18 cellular contexts compared by ENCODE assay signal in the genomic region with DNA sequence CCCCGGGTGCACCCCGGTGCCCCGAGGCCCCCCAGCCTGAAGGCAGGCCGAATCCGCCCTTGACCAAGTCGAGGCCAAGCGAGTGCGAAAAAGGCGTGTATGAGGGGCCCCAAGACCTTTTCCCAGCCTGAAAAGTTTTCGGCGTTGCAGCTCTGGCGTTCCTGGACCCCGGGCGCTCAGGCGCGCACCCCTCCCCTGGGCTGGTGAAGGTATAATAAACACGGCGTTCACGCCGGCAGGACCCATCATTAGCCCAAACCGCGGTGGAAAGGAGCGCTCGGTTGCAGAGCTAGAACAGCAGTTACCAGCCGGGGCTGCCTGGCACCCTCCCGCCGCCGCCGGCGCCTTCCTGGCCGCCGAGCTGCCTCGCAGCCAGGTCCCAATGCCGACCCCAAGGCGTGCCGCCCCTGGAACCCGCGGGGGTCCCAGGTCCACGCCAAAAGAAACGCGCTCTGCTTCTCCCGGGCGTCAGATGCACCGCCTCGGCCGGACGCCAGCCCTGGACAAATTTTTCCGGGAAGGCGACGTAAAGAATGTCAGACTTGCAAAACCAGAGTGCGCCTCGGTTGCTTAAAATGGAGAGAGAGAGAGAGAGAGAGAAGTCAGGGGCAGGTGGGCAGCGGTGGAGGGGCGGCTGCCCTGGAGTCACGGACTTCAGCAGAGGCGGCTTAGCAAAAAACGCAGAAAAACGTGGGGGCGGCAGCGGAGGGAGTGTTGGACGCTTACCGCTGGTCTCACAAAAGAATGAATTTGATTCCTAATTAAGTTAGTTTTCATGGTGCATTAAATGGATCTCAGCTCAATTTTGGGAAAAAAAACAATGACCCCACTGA. TPM values are rescaled to one million over a fixed set of nuclear protein-coding genes. Genes with fewer than 3 reads are reported as not detected.
DNase-seq lines count a peak whose midpoint lies in the region; ATAC-seq, FAIRE-seq and TF ChIP-seq lines count a peak whose summit lies in the region.
"Had no signal": no experiment of that assay in that cellular context is flagged by ENCODE, and none has a peak within 500 bp of the region (broad histone marks: within the 10 kb centered on the region; RNA-seq: fewer than 3 reads in every experiment).

No MANE protein-coding gene starts in this region.

- TF ChIP-seq POLR2A in spleen (IDR thresholded peaks at IDR 0.05) = no peak
- TF ChIP-seq POLR2A in adrenal gland (IDR thresholded peaks at IDR 0.05) = no peak

- H2BK20ac ChIP-seq in H9 (ENCODE audit: low read depth, low read length, poor library complexity, severe bottlenecking) = no peak overlapping the region

- H3K9me3 ChIP-seq in astrocyte (ENCODE audit: insufficient read depth, low read depth, low read length) (peaks cover 4% of the 10 kb centered on the region), left lung (no peaks in the 10 kb centered on the region), spleen (no peaks in the 10 kb centered on the region), H9 (ENCODE audit: control insufficient read depth, low read depth, low read length) (no peaks in the 10 kb centered on the region), adrenal gland (replicated peaks in 1 of 3) (no peaks in the 10 kb centered on the region)
- H3K9me3 ChIP-seq: psoas muscle had no signal

- H3K4me1 ChIP-seq in astrocyte (ENCODE audit: insufficient read depth, low read length) (no peaks in the 10 kb centered on the region), left lung (no peaks in the 10 kb centered on the region), spleen (peaks cover 0 to 28% (median 2%) of the 10 kb centered on the region in 6 donors), H9 (ENCODE audit: insufficient read depth, low read length) (peaks cover 3% of the 10 kb centered on the region; the same call in 1 of the 2 replicates), adrenal gland (replicated peaks in 1 of 2) (no peaks in the 10 kb centered on the region)
- H3K4me1 ChIP-seq: psoas muscle had no signal

- no peak overlapping the region for H2BK15ac ChIP-seq in H9 (ENCODE audit: low read depth, low read length)

- no peak overlapping the region for H2BK12ac ChIP-seq in H9 (ENCODE audit: insufficient read length, low read depth, low read length)

- peaks cover 22% of the 10 kb centered on the region for H3K9me3 Mint-ChIP-seq in astrocyte (ENCODE audit: unreplicated experiment)
- H3K9me3 Mint-ChIP-seq in H9 = peaks cover 0 to 17% of the 10 kb centered on the region in 2 experiments; a peak in 2 of 5 replicates
- H3K9me3 Mint-ChIP-seq: HFFc6, mesothelial cell of epicardium had no signal

- H3K4me2 ChIP-seq in astrocyte (ENCODE audit: low read length) (no peak overlapping the region), H9 (ENCODE audit: insufficient read depth, insufficient read length, low read length) (no peak overlapping the region)

- H3K23ac ChIP-seq in H9 (ENCODE audit: insufficient read length, low read depth, low read length) = no peak overlapping the region

- H3K27ac Mint-ChIP-seq in astrocyte (ENCODE audit: unreplicated experiment) (peak overlapping the region; percentile 77), H9 (no peak overlapping the region)
- H3K27ac Mint-ChIP-seq: HFFc6, mesothelial cell of epicardium had no signal

- peaks cover 100% of the 10 kb centered on the region for H3K27me3 ChIP-seq in H7 (ENCODE audit: control insufficient read depth, insufficient read depth, low read length)
- H3K27me3 ChIP-seq in astrocyte (ENCODE audit: insufficient read depth, low read length) = peaks cover 88% of the 10 kb centered on the region
- peaks cover 84 to 100% of the 10 kb centered on the region in 2 donors for H3K27me3 ChIP-seq in left lung
- peaks cover 11 to 100% (median 99%) of the 10 kb centered on the region in 7 donors for H3K27me3 ChIP-seq in spleen (replicated peaks in 1 of 7)
- H3K27me3 ChIP-seq in H9 (ENCODE audit: insufficient read depth, low read length) = peaks cover 99% of the 10 kb centered on the region
- peaks cover 93% of the 10 kb centered on the region for H3K27me3 ChIP-seq in adrenal gland

- H3K4me3 ChIP-seq in H7 (ENCODE audit: insufficient read depth, low read depth, low read length) (no peak overlapping the region), astrocyte (ENCODE audit: insufficient read depth, low read depth, low read length) (no peak overlapping the region), left lung (peak overlapping the region; percentile 2 to 33), spleen (no peak overlapping the region), adrenal gland (no peak overlapping the region)
- H3K4me3 ChIP-seq: psoas muscle had no signal

- no peaks in the 10 kb centered on the region for H3K23me2 ChIP-seq in H9 (ENCODE audit: insufficient read length, low read depth, low read length, poor library complexity, severe bottlenecking)

- no peak overlapping the region for H4K91ac ChIP-seq in H9 (ENCODE audit: insufficient read length, low read depth, low read length)

- H3K9ac ChIP-seq in astrocyte (ENCODE audit: low read length) (no peak overlapping the region), H9 (ENCODE audit: extremely low read depth, insufficient read length, low read length) (no peak overlapping the region)

- no peak overlapping the region for H4K5ac ChIP-seq in H9 (ENCODE audit: insufficient read length, low read depth, low read length)

- 4 to 8% (median 6%) methylated on average over 38 to 62 of the region's 62 CpGs for WGBS in spleen, 5 donors
- no CpG with 5 or more reads among the region's 62 CpGs for WGBS in H9 (ENCODE audit: extremely low coverage, insufficient read length, low lambda C conversion rate)
- 3 to 8% (median 5%) methylated on average over 21 to 62 of the region's 62 CpGs for WGBS in adrenal gland, 4 donors

- no peak overlapping the region for H3T11ph ChIP-seq in H9 (ENCODE audit: low read length)

- no peak overlapping the region for H3K56ac ChIP-seq in H9 (ENCODE audit: insufficient read length, low read depth, low read length)

- peaks cover 4% of the 10 kb centered on the region for H3K4me1 Mint-ChIP-seq in astrocyte (ENCODE audit: low read depth, unreplicated experiment)
- peaks cover 19 to 58% of the 10 kb centered on the region in 2 experiments for H3K4me1 Mint-ChIP-seq in H9

- H2AFZ ChIP-seq in astrocyte (ENCODE audit: low read depth, low read length) (no peak overlapping the region), H9 (ENCODE audit: low read length) (no peak overlapping the region)

- intact Hi-C loops in left lung (cut with DNase I) (no loop called here), spleen (cut with DNase I; ENCODE audit: low total_unique reads) (no loop called here), adrenal gland (cut with DNase I) (no loop called here)

- H3K4me3 Mint-ChIP-seq in astrocyte (ENCODE audit: unreplicated experiment) (no peak overlapping the region), H9 (peak overlapping the region in 1 of 2 experiments; percentile 47; a peak in 2 of 5 replicates)
- H3K4me3 Mint-ChIP-seq: HFFc6, mesothelial cell of epicardium had no signal

- H3K36me3 Mint-ChIP-seq in astrocyte (ENCODE audit: low read depth, unreplicated experiment) (no peaks in the 10 kb centered on the region), H9 (ENCODE audit: insufficient read depth in 1 of 3, low read depth in 3 of 3) (no peaks in the 10 kb centered on the region; a peak in 1 of 7 replicates)
- H3K36me3 Mint-ChIP-seq: mesothelial cell of epicardium had no signal

- peak; percentile 76 for DNase-seq in H7
- DNase-seq in astrocyte (ENCODE audit: low read depth) = no peak
- DNase-seq in left lung = no peak
- peak; percentile 52 for DNase-seq in spleen
- no peak for DNase-seq in H9
- DNase-seq in kidney tubule cell (ENCODE audit: low spot score) = no peak
- no peak for DNase-seq in adrenal gland
- DNase-seq: activated CD8-positive, alpha-beta memory T cell treated with anti-CD3 and anti-CD28 coated beads, Interleukin-2, amount 50 U/mL, for 48 hours; amniotic stem cell; effector CD4-positive, alpha-beta T cell; HFFc6; NCI-H1417; NCI-H510A; stimulated activated CD4-positive, alpha-beta T cell treated with anti-CD3 and anti-CD28 coated beads, Interleukin-4, amount 100 ng/mL, for 4 hours; stimulated activated naive CD8-positive, alpha-beta T cell treated with anti-CD3 and anti-CD28 coated beads, Interleukin-15, Interleukin-2, amounts not matched to agents 100 U/mL and 50 U/mL, for 24 hours had no signal

- peaks cover 82% of the 10 kb centered on the region for H3K27me3 Mint-ChIP-seq in astrocyte (ENCODE audit: low read depth, unreplicated experiment)
- peaks cover 99% of the 10 kb centered on the region for H3K27me3 Mint-ChIP-seq in H9 (ENCODE audit: low read depth)

- no peak overlapping the region for H3K14ac ChIP-seq in H9 (ENCODE audit: insufficient read depth, low read length)

- H3K36me3 ChIP-seq in H7 (replicated peaks; ENCODE audit: control insufficient read depth, insufficient read depth, low read length) (no peaks in the 10 kb centered on the region), astrocyte (ENCODE audit: insufficient read depth, low read length) (no peaks in the 10 kb centered on the region), left lung (no peaks in the 10 kb centered on the region), spleen (no peaks in the 10 kb centered on the region), adrenal gland (replicated peaks in 1 of 2) (no peaks in the 10 kb centered on the region)

- no peaks in the 10 kb centered on the region for H3K79me1 ChIP-seq in H9 (ENCODE audit: insufficient read depth, low read depth, low read length, poor library complexity, severe bottlenecking)

- TF ChIP-seq CTCF in astrocyte (IDR thresholded peaks at IDR 0.05; ENCODE audit: insufficient read depth, low read depth, low read length) = no peak
- TF ChIP-seq CTCF in left lung (IDR thresholded peaks at IDR 0.05) = no peak
- no peak for TF ChIP-seq CTCF in spleen (IDR thresholded peaks at IDR 0.05 in 8 of 11, conservative IDR thresholded peaks at IDR 0.05 in 3 of 11)
- no peak for TF ChIP-seq CTCF in H9 (conservative IDR thresholded peaks at IDR 0.05)
- no peak for TF ChIP-seq CTCF in adrenal gland (IDR thresholded peaks at IDR 0.05)

- FAIRE-seq in astrocyte (lab: Jason Lieb, UNC) = no peak
- FAIRE-seq: G401.6 had no signal

- H4K20me1 ChIP-seq in astrocyte (ENCODE audit: insufficient read depth, low read length) (peaks cover 18% of the 10 kb centered on the region), H9 (ENCODE audit: control insufficient read depth, insufficient read depth, insufficient read length) (no peaks in the 10 kb centered on the region)

- H2BK120ac ChIP-seq in H9 (ENCODE audit: low read depth, low read length, poor library complexity, severe bottlenecking) = no peak overlapping the region

- no peak overlapping the region for H2BK5ac ChIP-seq in H9 (ENCODE audit: insufficient read length, low read length)

- no peak overlapping the region for H3K18ac ChIP-seq in H9 (ENCODE audit: insufficient read length, low read depth, low read length)

- no peak overlapping the region for H3K4ac ChIP-seq in H9 (ENCODE audit: low read depth, low read length)

- no peak overlapping the region for H4K8ac ChIP-seq in H9 (replicated peaks; ENCODE audit: insufficient read length, low read depth, low read length)

- no peak overlapping the region for H3K27ac ChIP-seq in astrocyte (ENCODE audit: low read depth, low read length)
- H3K27ac ChIP-seq in left lung = peak overlapping the region; percentile 70 to 72
- no peak overlapping the region for H3K27ac ChIP-seq in spleen
- no peak overlapping the region for H3K27ac ChIP-seq in H9 (ENCODE audit: insufficient read length, low read depth, low read length)
- H3K27ac ChIP-seq in adrenal gland = no peak overlapping the region
- H3K27ac ChIP-seq: psoas muscle had no signal

- no peak for ATAC-seq in left lung
- ATAC-seq: psoas muscle; stimulated activated naive CD8-positive, alpha-beta T cell treated with anti-CD3 and anti-CD28 coated beads, Interleukin-15, Interleukin-2, amounts not matched to agents 100 U/mL and 50 U/mL, for 24 hours had no signal

- H3K79me2 ChIP-seq in astrocyte (ENCODE audit: insufficient read depth, low read length) (no peaks in the 10 kb centered on the region), H9 (ENCODE audit: insufficient read depth, low read length) (no peaks in the 10 kb centered on the region)

- H2AK5ac ChIP-seq in H9 (ENCODE audit: insufficient read length, low read length) = no peak overlapping the region

RNA-seq across cellular contexts. Expression of a gene that starts 11.4 kb away (rescaled TPM):
- total RNA-seq in H7 (2014; rRNA removed; shearing (Covaris generic)) = not detected in 2 replicates
- 0.07 TPM in 1 of 2 replicates, not detected in the other for total RNA-seq in astrocyte
- 10 to 100 TPM; 21.7 to 30.3 TPM for total RNA-seq in left lung
- total RNA-seq in spleen = 1 to 10 TPM in 1 of 7 donors, under 1 TPM in 6; 0.34 to 2.2 (median 0.70) TPM
- polyA plus RNA-seq in spleen = under 1 TPM; 0.33 to 0.86 (median 0.64) TPM
- not detected in 2 replicates for total RNA-seq in H9 (2021)
- under 1 TPM in 6 of 8 donors, not detected in 2; 0.07 to 0.57 (median 0.26) TPM for total RNA-seq in adrenal gland
- polyA plus RNA-seq in adrenal gland = under 1 TPM; 0.07 to 0.64 (median 0.51) TPM

RNA-seq across cellular contexts. Expression of a gene that starts 56.2 kb away (rescaled TPM):
- 15.3 and 19.5 TPM in 2 replicates for total RNA-seq in H7 (2014; rRNA removed; shearing (Covaris generic))
- total RNA-seq in astrocyte (15.6 and 16.5 TPM in 2 replicates), left lung (10 to 100 TPM; 19.7 to 20.2 TPM), spleen (10 to 100 TPM; 12.9 to 32.1 (median 24.6) TPM), H9 (2021) (3.4 and 4.7 TPM in 2 replicates), adrenal gland (10 to 100 TPM in 7 of 8 donors, 1 to 10 TPM in 1; 7.6 to 22.2 (median 18.5) TPM)
- polyA plus RNA-seq in spleen (10 to 100 TPM in 2 of 3 donors, 1 to 10 TPM in 1; 9.1 to 12.5 (median 12.2) TPM), adrenal gland (10 to 100 TPM; 12.5 to 20.8 (median 18.2) TPM)

Comparison
In these comparisons a context has a peak if more than half of its experiments do, and no peak if none do; other contexts are left out.
1. DNase-seq: peak in H7 (single experiment) and spleen (single experiment); none in astrocyte (single experiment), left lung (0 of 2), H9 (single experiment), kidney tubule cell (single experiment) and adrenal gland (0 of 7).
2. H3K4me3 ChIP-seq: peak in left lung (2 of 2); none in H7 (single experiment), astrocyte (single experiment), spleen (0 of 8) and adrenal gland (0 of 4).
3. H3K27ac ChIP-seq: peak in left lung (2 of 2); none in astrocyte (single experiment), spleen (0 of 8), H9 (single experiment) and adrenal gland (0 of 5).
4. RNA of a gene that starts 11.4 kb away (total RNA-seq): 21.7 to 30.3 TPM in left lung; 0.34 to 2.2 TPM in spleen, 0.07 to 0.57 TPM in adrenal gland, 0.07 TPM in astrocyte, not detected in H9 and not detected in H7; every median in the first group is over 4 times any median in the second.